Comparison of ENCODE assay signal across 12 cellular contexts in the genomic region with DNA sequence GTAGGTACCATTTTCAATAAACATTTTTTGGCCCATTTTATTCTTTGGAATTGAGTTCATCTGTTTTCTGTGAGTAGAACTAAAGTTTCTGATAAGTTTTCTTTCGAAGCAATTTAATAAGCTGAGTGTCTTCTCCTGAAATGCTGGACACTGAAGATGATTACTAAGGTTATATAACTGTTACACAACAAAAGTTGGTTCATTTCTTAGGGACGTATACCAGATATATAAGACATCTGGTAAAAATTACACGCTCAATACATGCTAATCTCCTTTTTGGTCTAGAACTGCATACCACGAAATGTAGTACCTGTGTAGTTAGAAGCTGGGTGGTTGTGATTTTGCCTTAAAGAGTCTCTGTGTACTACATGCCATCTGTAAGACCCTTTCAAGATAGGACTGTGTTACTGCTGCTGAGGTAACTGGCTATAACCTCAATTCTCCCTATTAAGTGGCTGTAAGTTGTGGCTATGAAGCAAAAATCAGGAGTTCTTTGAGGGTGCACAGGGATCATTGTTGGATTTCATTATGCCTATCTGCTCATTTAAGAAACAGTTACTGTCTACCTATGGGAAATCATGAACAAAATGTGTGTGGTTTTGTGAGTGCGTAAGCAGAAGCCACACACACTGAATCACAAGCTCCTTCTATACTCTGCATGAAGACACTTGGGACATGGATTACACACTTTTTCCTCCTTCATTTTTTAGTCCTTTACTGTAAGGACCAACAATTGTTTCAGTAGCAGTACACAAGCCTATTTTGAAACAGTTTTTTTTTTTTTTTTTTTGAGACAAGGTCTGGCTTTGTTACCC.
DNase-seq lines count a peak whose midpoint lies in the region; ATAC-seq, FAIRE-seq and TF ChIP-seq lines count a peak whose summit lies in the region.
"Had no signal": no experiment of that assay in that cellular context is flagged by ENCODE, and none has a peak within 500 bp of the region (broad histone marks: within the 10 kb centered on the region; RNA-seq: fewer than 3 reads in every experiment).

No MANE protein-coding gene starts in this region.

- H3K27ac ChIP-seq in Panc1 (ENCODE audit: low read length) (peak overlapping the region; percentile 96), H1 (ENCODE audit: low read depth, low read length) (no peak overlapping the region)

- in situ Hi-C loops in Panc1 (cut with HindIII; ENCODE audit: low pct_unique_long_range_greater_than_20kb, low sequenced_read_pairs): loop anchor here (25.0 kb wide), 1 partner anchor 453 kb away; the partner anchor contains the start of gene ADM

- no peak overlapping the region for H4K8ac ChIP-seq in H1 (ENCODE audit: extremely low read depth, insufficient read depth, low read length)

- H3K9ac ChIP-seq in H1 (replicated peaks in 1 of 4; ENCODE audit: extremely low read depth in 1 of 4, low read depth in 3 of 4, low read length in 3 of 4): no peak overlapping the region

- CTCF ChIA-PET in activated naive CD4-positive, alpha-beta T cell treated with anti-CD3 and anti-CD28 coated beads, Interleukin-2, amount 10 ng/mL, durations not matched to agents 7 days and 5 days (lab: Charles Lee): interaction anchor here (1.0 to 2.2 kb wide), 3 partner anchors 19 to 102 kb away, joined by 3 to 6 read pairs (median 3); no protein-coding TSS in a partner anchor
- CTCF ChIA-PET in Panc1 (lab: Charles Lee) (interaction anchor here (1.2 kb wide), 1 partner anchor 12 kb away, joined by 3 read pairs; no protein-coding TSS in a partner anchor), H1 (lab: Charles Lee; ENCODE audit: partially characterized antibody) (interaction anchor here (0.6 to 3.5 kb wide), 6 partner anchors 13 to 122 kb away, joined by 3 to 15 read pairs (median 4); no protein-coding TSS in a partner anchor)

- H2BK20ac ChIP-seq in H1 (ENCODE audit: low read length): no peak overlapping the region

- no peak for TF ChIP-seq CTCF in Panc1 (IDR thresholded peaks at IDR 0.05)
- TF ChIP-seq CTCF in H1 (IDR thresholded peaks at IDR 0.05; ENCODE audit: control extremely low read depth in 1 of 3, insufficient read depth in 1 of 3, low read depth in 1 of 3, low read length in 3 of 3): no peak
- TF ChIP-seq CTCF in mucosa of descending colon (IDR thresholded peaks at IDR 0.05): no peak

- peaks cover 40% of the 10 kb centered on the region for H3K4me1 Mint-ChIP-seq in activated naive CD4-positive, alpha-beta T cell treated with anti-CD3 and anti-CD28 coated beads, Interleukin-2, amount 10 ng/mL, durations not matched to agents 7 days and 5 days
- H3K4me1 Mint-ChIP-seq in stimulated activated naive B cell treated with anti-CD40 and anti-IgM and Interleukin-4, amounts not matched to agents 10 μg/mL and 1 μg/mL and 100 μg/mL, for 72 hours: peaks cover 13 to 30% of the 10 kb centered on the region in 2 donors

- no peaks in the 10 kb centered on the region for H3K36me3 Mint-ChIP-seq in activated naive CD4-positive, alpha-beta T cell treated with anti-CD3 and anti-CD28 coated beads, Interleukin-2, amount 10 ng/mL, durations not matched to agents 7 days and 5 days
- H3K36me3 Mint-ChIP-seq in stimulated activated naive B cell treated with anti-CD40 and anti-IgM and Interleukin-4, amounts not matched to agents 10 μg/mL and 1 μg/mL and 100 μg/mL, for 72 hours: no peaks in the 10 kb centered on the region

- H2AK5ac ChIP-seq in H1 (ENCODE audit: low read depth, low read length): peak overlapping the region; percentile 78; the same call in 1 of the 2 replicates

- no peak overlapping the region for H2BK120ac ChIP-seq in H1 (replicated peaks; ENCODE audit: low read depth, low read length)

- H2BK5ac ChIP-seq in H1 (ENCODE audit: low read depth, low read length): no peak overlapping the region

- no peak overlapping the region for H3K4me3 Mint-ChIP-seq in activated naive CD4-positive, alpha-beta T cell treated with anti-CD3 and anti-CD28 coated beads, Interleukin-2, amount 10 ng/mL, durations not matched to agents 7 days and 5 days
- H3K4me3 Mint-ChIP-seq in stimulated activated naive B cell treated with anti-CD40 and anti-IgM and Interleukin-4, amounts not matched to agents 10 μg/mL and 1 μg/mL and 100 μg/mL, for 72 hours: no peak overlapping the region

- POLR2A ChIA-PET in Panc1 (lab: Charles Lee) (interaction anchor here (0.5 to 0.6 kb wide), 2 partner anchors 420 to 1048 kb away, joined by 3 to 12 read pairs; no protein-coding TSS in a partner anchor), H1 (lab: Charles Lee; ENCODE audit: partially characterized antibody) (no interaction called here)

- no TSS peak for BruUV-seq in Panc1 (replicated peaks; lab: Mats Ljungman, UMichigan)

- no peak overlapping the region for H3K56ac ChIP-seq in H1 (replicated peaks; ENCODE audit: insufficient read length, low read depth, low read length)

- no peaks in the 10 kb centered on the region for H3K9me3 Mint-ChIP-seq in activated naive CD4-positive, alpha-beta T cell treated with anti-CD3 and anti-CD28 coated beads, Interleukin-2, amount 10 ng/mL, durations not matched to agents 7 days and 5 days
- H3K9me3 Mint-ChIP-seq in stimulated activated naive B cell treated with anti-CD40 and anti-IgM and Interleukin-4, amounts not matched to agents 10 μg/mL and 1 μg/mL and 100 μg/mL, for 72 hours: no peaks in the 10 kb centered on the region

- H2BK12ac ChIP-seq in H1 (ENCODE audit: low read depth, low read length): no peak overlapping the region

- no peak for FAIRE-seq in H1 (lab: Jason Lieb, UNC)

- no peaks in the 10 kb centered on the region for H3K79me2 ChIP-seq in H1 (ENCODE audit: control insufficient read depth in 1 of 2, insufficient read depth in 2 of 2, low read length in 2 of 2)

- no peak overlapping the region for H2AFZ ChIP-seq in H1 (ENCODE audit: low read length)

- H3K36me3 ChIP-seq in Panc1 (ENCODE audit: control insufficient read depth, insufficient read depth, low read length): no peaks in the 10 kb centered on the region
- peaks cover 0 to 8% (median 3%) of the 10 kb centered on the region in 4 experiments; a peak in 3 of 8 replicates for H3K36me3 ChIP-seq in H1 (ENCODE audit: control insufficient read depth in 2 of 4, insufficient read depth in 4 of 4, low read length in 3 of 4)
- no peaks in the 10 kb centered on the region for H3K36me3 ChIP-seq in mucosa of descending colon (ENCODE audit: low read depth)

- 86% methylated on average over 5 of the region's 5 CpGs; no CpG with 5 or more reads in 1 of the 2 experiments for WGBS in H1 (ENCODE audit: extremely low coverage in 1 of 2, insufficient coverage in 1 of 2, insufficient read length in 1 of 2, insufficient replicate concordance in 2 of 2, low coverage in 1 of 2, low lambda C conversion rate in 2 of 2, missing lambda C conversion rate in 1 of 2), 2 experiments

- TF ChIP-seq RAD21 in H1 (IDR thresholded peaks at IDR 0.05 in 1 of 2, conservative IDR thresholded peaks at IDR 0.05 in 1 of 2; ENCODE audit: low read depth in 2 of 2, low read length in 2 of 2): no peak

- no peak for TF ChIP-seq EP300 in H1 (IDR thresholded peaks at IDR 0.05; ENCODE audit: borderline replicate concordance in 1 of 2, low read depth in 2 of 2, low read length in 2 of 2)

- ATAC-seq in Panc1 (no peak), mucosa of descending colon (no peak)
- peak; percentile 22 to 26 for ATAC-seq in stimulated activated naive B cell treated with anti-CD40 and anti-IgM and Interleukin-4, amounts not matched to agents 10 μg/mL and 1 μg/mL and 100 μg/mL, for 72 hours (replicated peaks)

- no peak overlapping the region for H4K91ac ChIP-seq in H1 (replicated peaks; ENCODE audit: insufficient read length, low read length)

- H3K23ac ChIP-seq in H1 (ENCODE audit: insufficient read length): no peak overlapping the region

- H4K5ac ChIP-seq in H1 (ENCODE audit: insufficient read length, low read depth, low read length): no peak overlapping the region

- H3K4me3 ChIP-seq in Panc1 (ENCODE audit: low read depth in 2 of 2, low read length in 2 of 2): no peak overlapping the region
- no peak overlapping the region for H3K4me3 ChIP-seq in H1 (ENCODE audit: extremely low read depth in 1 of 4, insufficient read depth in 2 of 4, low read depth in 3 of 4, low read length in 4 of 4)
- no peak overlapping the region for H3K4me3 ChIP-seq in mucosa of descending colon
- H3K4me3 ChIP-seq: spleen had no signal

- H3K9me3 ChIP-seq in Panc1 (ENCODE audit: control insufficient read depth, insufficient read depth, low read depth, low read length) (no peaks in the 10 kb centered on the region), H1 (ENCODE audit: insufficient read depth in 2 of 2, low read depth in 1 of 2, low read length in 1 of 2) (no peaks in the 10 kb centered on the region), mucosa of descending colon (no peaks in the 10 kb centered on the region)
- H3K9me3 ChIP-seq: spleen had no signal

- no peaks in the 10 kb centered on the region for H3K27me3 ChIP-seq in Panc1 (ENCODE audit: control insufficient read depth, insufficient read depth, low read length)
- H3K27me3 ChIP-seq in H1 (replicated peaks in 1 of 4; ENCODE audit: control insufficient read depth in 3 of 4, extremely low read depth in 1 of 4, insufficient read depth in 3 of 4, low read length in 3 of 4): no peaks in the 10 kb centered on the region
- H3K27me3 ChIP-seq: spleen had no signal

- intact Hi-C loops in Panc1 (cut with micrococcal nuclease; ENCODE audit: unreplicated experiment): loop anchor here (5.0 kb wide), 1 partner anchor 102 kb away; no protein-coding TSS in a partner anchor
- intact Hi-C loops in mucosa of descending colon (cut with DNase I, micrococcal nuclease): loop anchor here in 1 of 2 donors (10.0 kb wide), 1 partner anchor 115 kb away; no protein-coding TSS in a partner anchor

- 0 out of 2 replicates have a peak overlapping the region, but pooled peaks have one; percentile 36 for H3K18ac ChIP-seq in H1 (ENCODE audit: extremely low read depth, low read length)

- H3K23me2 ChIP-seq in H1 (ENCODE audit: low read depth, low read length): no peaks in the 10 kb centered on the region; the same call in 1 of the 2 replicates

- no peak for TF ChIP-seq POLR2A in H1 (IDR thresholded peaks at IDR 0.05; ENCODE audit: control extremely low read depth in 1 of 2, low read depth in 2 of 2, low read length in 2 of 2)

- H3K4me2 ChIP-seq in H1 (ENCODE audit: insufficient read depth in 1 of 2, low read depth in 2 of 2, low read length in 2 of 2): no peak overlapping the region

- H4K20me1 ChIP-seq in H1 (replicated peaks in 1 of 2; ENCODE audit: control insufficient read depth in 1 of 2, insufficient read depth in 2 of 2, low read length in 2 of 2): no peaks in the 10 kb centered on the region

- H3K4ac ChIP-seq in H1 (replicated peaks; ENCODE audit: insufficient read length, low read depth, low read length): no peak overlapping the region

- no peak overlapping the region for H3K14ac ChIP-seq in H1 (ENCODE audit: insufficient read length)

- no peaks in the 10 kb centered on the region for H3K79me1 ChIP-seq in H1 (ENCODE audit: low read depth, low read length)

- no peak for DNase-seq in activated naive CD4-positive, alpha-beta T cell treated with anti-CD3 and anti-CD28 coated beads, Interleukin-2, amount 10 ng/mL, durations not matched to agents 7 days and 5 days
- DNase-seq in activated naive CD4-positive, alpha-beta T cell treated with Interleukin-2 at 50 U/mL for 16 hours: no peak
- DNase-seq in Panc1 (ENCODE audit: low read depth, low spot score) (no peak), H1 (ENCODE audit: low read depth in 1 of 2, low spot score in 2 of 2) (no peak), middle frontal gyrus (ENCODE audit: extremely low spot score, low spot score) (no peak), NOMO-1 treated with dmso at 0.1 percent for 144 hours (lab: John Stamatoyannopoulos, UW; ENCODE audit: unreplicated experiment) (no peak), mucosa of descending colon (no peak)
- DNase-seq in stimulated activated naive B cell treated with anti-CD40 and anti-IgM and Interleukin-4, amounts not matched to agents 10 μg/mL and 1 μg/mL and 100 μg/mL, for 72 hours: no peak
- DNase-seq: effector CD8-positive, alpha-beta T cell; hippocampal formation; spleen; T1000 had no signal

- peak overlapping the region; percentile 9 for H3K27ac Mint-ChIP-seq in activated naive CD4-positive, alpha-beta T cell treated with anti-CD3 and anti-CD28 coated beads, Interleukin-2, amount 10 ng/mL, durations not matched to agents 7 days and 5 days
- H3K27ac Mint-ChIP-seq in stimulated activated naive B cell treated with anti-CD40 and anti-IgM and Interleukin-4, amounts not matched to agents 10 μg/mL and 1 μg/mL and 100 μg/mL, for 72 hours: no peak overlapping the region

- no peak overlapping the region for H2BK15ac ChIP-seq in H1 (ENCODE audit: low read length)

- peaks cover 58% of the 10 kb centered on the region for H3K4me1 ChIP-seq in Panc1 (ENCODE audit: control insufficient read depth, insufficient read depth, low read length)
- H3K4me1 ChIP-seq in H1 (replicated peaks in 1 of 4; ENCODE audit: control insufficient read depth in 3 of 4, insufficient read depth in 4 of 4, low read length in 3 of 4): peaks cover 3 to 21% (median 13%) of the 10 kb centered on the region in 4 experiments; a peak in 5 of 7 replicates
- H3K4me1 ChIP-seq in mucosa of descending colon (ENCODE audit: low read depth): no peaks in the 10 kb centered on the region

- no peaks in the 10 kb centered on the region for H3K27me3 Mint-ChIP-seq in activated naive CD4-positive, alpha-beta T cell treated with anti-CD3 and anti-CD28 coated beads, Interleukin-2, amount 10 ng/mL, durations not matched to agents 7 days and 5 days
- no peaks in the 10 kb centered on the region for H3K27me3 Mint-ChIP-seq in stimulated activated naive B cell treated with anti-CD40 and anti-IgM and Interleukin-4, amounts not matched to agents 10 μg/mL and 1 μg/mL and 100 μg/mL, for 72 hours

Comparison
In these comparisons a context has a peak if more than half of its experiments do, and no peak if none do; other contexts are left out.
1. ATAC-seq: peak in stimulated activated naive B cell treated with anti-CD40 and anti-IgM and Interleukin-4, amounts not matched to agents 10 μg/mL and 1 μg/mL and 100 μg/mL, for 72 hours (2 of 2); none in Panc1 (single experiment) and mucosa of descending colon (single experiment).